Comparison of ENCODE assay signal across 19 cellular contexts in genomic region chr1:39996396-39997004, GRCh38. TPM values are rescaled to one million over a fixed set of nuclear protein-coding genes. Genes with fewer than 3 reads are reported as not detected.
DNase-seq lines count a peak whose midpoint lies in the region; ATAC-seq, FAIRE-seq and TF ChIP-seq lines count a peak whose summit lies in the region.
"Had no signal": no experiment of that assay in that cellular context is flagged by ENCODE, and none has a peak within 500 bp of the region (broad histone marks: within the 10 kb centered on the region; RNA-seq: fewer than 3 reads in every experiment).

No MANE protein-coding gene starts in this region.

- H3K79me2 ChIP-seq in DOHH2 (ENCODE audit: control insufficient read depth, low read length) (no peaks in the 10 kb centered on the region), GM12878 (ENCODE audit: control insufficient read depth, insufficient read depth, low read length) (no peaks in the 10 kb centered on the region)

- RAD21 ChIA-PET in GM12878 (lab: Charles Lee; ENCODE audit: unreplicated experiment) = interaction anchor here (1.1 to 3.2 kb wide), 4 partner anchors 36 to 77 kb away, joined by 3 to 11 read pairs (median 8); partner anchors contain the start of gene CAP1

- no peak overlapping the region for H4K91ac ChIP-seq in neuronal stem cell (ENCODE audit: low read depth, low read length, poor library complexity)

- H3K27ac ChIP-seq in DOHH2 (ENCODE audit: low read depth, low read length) (peak overlapping the region; percentile 58), GM12878 (ENCODE audit: control insufficient read depth, insufficient read depth) (peak overlapping the region; percentile 64; the same call in 1 of the 2 replicates), neuronal stem cell (replicated peaks; ENCODE audit: low read length) (no peak overlapping the region)
- H3K27ac ChIP-seq: SK-N-MC, tibial nerve had no signal

- H2BK15ac ChIP-seq in neuronal stem cell (ENCODE audit: low read length) = no peak overlapping the region

- POLR2A ChIA-PET in GM12878 (lab: Charles Lee) = interaction anchor here (0.6 to 1.5 kb wide), 4 partner anchors 35 to 179 kb away, joined by 3 to 4 read pairs (median 3); partner anchors contain the start of gene CAP1

- peaks cover 5% of the 10 kb centered on the region for H3F3A ChIP-seq in DOHH2 (ENCODE audit: control insufficient read depth, insufficient read depth)

- H3K4ac ChIP-seq in neuronal stem cell (ENCODE audit: low read length) = no peak overlapping the region

- H4K20me1 ChIP-seq in DOHH2 (ENCODE audit: control insufficient read depth, insufficient read depth, low read depth, low read length) (no peaks in the 10 kb centered on the region), GM12878 (ENCODE audit: control insufficient read depth, insufficient read depth) (no peaks in the 10 kb centered on the region)

- no TSS peak for BruUV-seq in GM12878 (replicated peaks; lab: Mats Ljungman, UMichigan)

- H2BK12ac ChIP-seq in neuronal stem cell (ENCODE audit: low read length) = no peak overlapping the region

- peak overlapping the region; percentile 86 for H3K4me2 ChIP-seq in DOHH2 (ENCODE audit: low read length)
- peak overlapping the region; percentile 69; the same call in 1 of the 2 replicates for H3K4me2 ChIP-seq in GM12878 (ENCODE audit: control insufficient read depth, insufficient read depth)
- H3K4me2 ChIP-seq in neuronal stem cell (ENCODE audit: insufficient read depth, low read length, poor library complexity, severe bottlenecking) = no peak overlapping the region

- H3K4me3 ChIP-seq in DOHH2 (ENCODE audit: low read length) = peak overlapping the region; percentile 53
- no peak overlapping the region for H3K4me3 ChIP-seq in GM12878
- no peak overlapping the region for H3K4me3 ChIP-seq in neuronal stem cell (ENCODE audit: low read length in 2 of 2)
- H3K4me3 ChIP-seq: SK-N-MC, tibial nerve had no signal

- H3K27me3 ChIP-seq in DOHH2 (ENCODE audit: control insufficient read depth, low read length) (no peaks in the 10 kb centered on the region), GM12878 (replicated peaks in 1 of 2; ENCODE audit: control insufficient read depth in 2 of 2, insufficient read depth in 2 of 2, low read length in 1 of 2) (no peaks in the 10 kb centered on the region), neuronal stem cell (ENCODE audit: control insufficient read depth in 3 of 3, insufficient read depth in 3 of 3, low read depth in 1 of 3, low read length in 3 of 3) (no peaks in the 10 kb centered on the region)
- H3K27me3 ChIP-seq: tibial nerve had no signal

- H3K9me2 ChIP-seq in DOHH2 (replicated peaks; ENCODE audit: control insufficient read depth, low read length) = no peaks in the 10 kb centered on the region

- CTCF ChIA-PET in GM12878 (lab: Yijun Ruan, JAX) = interaction anchor here (1.0 to 2.9 kb wide), 4 partner anchors 12 to 77 kb away, joined by 3 to 18 read pairs (median 4); no protein-coding TSS in a partner anchor

- H3K18ac ChIP-seq in neuronal stem cell (ENCODE audit: low read length) = peak overlapping the region; percentile 3

- intact Hi-C loops in GM12878 (cut with micrococcal nuclease; ENCODE audit: unreplicated experiment) = no loop called here

- H4K8ac ChIP-seq in neuronal stem cell (ENCODE audit: low read depth, low read length) = no peak overlapping the region

- no peak for TF ChIP-seq EP300 in GM12878 (IDR thresholded peaks at IDR 0.05; ENCODE audit: borderline replicate concordance in 1 of 2, control insufficient read depth in 1 of 2, low read depth in 2 of 2, low read length in 2 of 2)

- H3K9ac ChIP-seq in GM12878 (ENCODE audit: control insufficient read depth, insufficient read depth, low read length) (peak overlapping the region; percentile 4; the same call in 1 of the 2 replicates), neuronal stem cell (ENCODE audit: low read depth, low read length, poor library complexity) (no peak overlapping the region)

- no peak overlapping the region for H2BK120ac ChIP-seq in neuronal stem cell (ENCODE audit: low read depth, low read length)

- H2AFZ ChIP-seq in GM12878 (ENCODE audit: control insufficient read depth, low read depth, low read length) (peak overlapping the region; percentile 63), neuronal stem cell (ENCODE audit: low read length) (peak overlapping the region; percentile 46)

- H3K79me1 ChIP-seq in neuronal stem cell (ENCODE audit: low read depth, low read length) = no peaks in the 10 kb centered on the region

- H3K9me3 ChIP-seq in DOHH2 (ENCODE audit: control insufficient read depth, insufficient read depth, low read length) (no peaks in the 10 kb centered on the region), GM12878 (replicated peaks; ENCODE audit: control insufficient read depth, insufficient read depth, low read length) (peaks cover 2% of the 10 kb centered on the region; the same call in 1 of the 3 replicates), neuronal stem cell (replicated peaks in 1 of 2; ENCODE audit: control insufficient read depth in 2 of 2, insufficient read depth in 1 of 2, low read depth in 1 of 2, low read length in 2 of 2) (peaks cover 2 to 4% of the 10 kb centered on the region in 2 donors)
- H3K9me3 ChIP-seq: tibial nerve had no signal

- no peak overlapping the region for H2AK5ac ChIP-seq in neuronal stem cell (ENCODE audit: low read depth, low read length)

- peaks cover 38% of the 10 kb centered on the region for H3K4me1 ChIP-seq in DOHH2 (ENCODE audit: control insufficient read depth, low read length)
- peaks cover 30% of the 10 kb centered on the region for H3K4me1 ChIP-seq in GM12878 (ENCODE audit: control insufficient read depth, insufficient read depth, low read length)
- H3K4me1 ChIP-seq in neuronal stem cell (ENCODE audit: control insufficient read depth in 2 of 2, insufficient read depth in 1 of 2, low read depth in 1 of 2, low read length in 2 of 2) = peaks cover 5 to 11% of the 10 kb centered on the region in 2 donors
- H3K4me1 ChIP-seq: tibial nerve had no signal

- H3K23ac ChIP-seq in neuronal stem cell (ENCODE audit: low read depth, low read length, poor library complexity) = no peak overlapping the region

- H2BK5ac ChIP-seq in neuronal stem cell (ENCODE audit: low read length) = no peak overlapping the region

- H3K36me3 ChIP-seq in DOHH2 (ENCODE audit: control insufficient read depth, low read length) = no peaks in the 10 kb centered on the region
- H3K36me3 ChIP-seq in GM12878 (ENCODE audit: control insufficient read depth in 2 of 2, insufficient read depth in 2 of 2, low read length in 1 of 2) = no peaks in the 10 kb centered on the region
- no peaks in the 10 kb centered on the region for H3K36me3 ChIP-seq in neuronal stem cell (replicated peaks in 1 of 2; ENCODE audit: control insufficient read depth in 2 of 2, insufficient read depth in 2 of 2, low read length in 2 of 2)
- H3K36me3 ChIP-seq: tibial nerve had no signal

- no peak overlapping the region for H3K14ac ChIP-seq in neuronal stem cell (ENCODE audit: low read length)

- DNase-seq in GM12878 (ENCODE audit: low read depth, low spot score) (no peak), neuronal stem cell (ENCODE audit: low spot score) (no peak), GM13977 (ENCODE audit: low spot score) (no peak), GM13976 (ENCODE audit: low spot score) (no peak), LoVo (ENCODE audit: low spot score) (no peak)
- DNase-seq: activated CD4-positive, alpha-beta memory T cell treated with anti-CD3 and anti-CD28 coated beads, Interleukin-2, amount 10 ng/mL, durations not matched to agents 7 days and 5 days; activated CD4-positive, CD25-positive, alpha-beta regulatory T cell; activated T-cell treated with anti-CD3 and anti-CD28 coated beads, Interleukin-2, amount 50 U/mL, for 1 hour; DMS79; effector memory CD4-positive, alpha-beta T cell; NCI-H1092 treated with DMSO at 0.1 percent for 48 hours; stimulated activated CD4-positive, alpha-beta T cell treated with anti-CD3 and anti-CD28 coated beads, Interleukin-2, amount 100 ng/mL, for 48 hours; T-helper 9 cell had no signal

- TF ChIP-seq CTCF in DOHH2 (IDR thresholded peaks at IDR 0.05; ENCODE audit: low read depth, low read length, poor library complexity, severe bottlenecking) (no peak), GM12878 (IDR thresholded peaks at IDR 0.05 in 2 of 3, conservative IDR thresholded peaks at IDR 0.05 in 1 of 3; ENCODE audit: control insufficient read depth in 2 of 3, extremely low read depth in 1 of 3, insufficient read depth in 1 of 3, low read depth in 3 of 3, low read length in 3 of 3) (no peak), GM13977 (IDR thresholded peaks at IDR 0.05; ENCODE audit: extremely low read depth, insufficient read depth, missing control alignments) (no peak), GM13976 (IDR thresholded peaks at IDR 0.05; ENCODE audit: borderline replicate concordance, control extremely low read depth, extremely low read depth, insufficient read depth, missing control alignments) (no peak)

- SMC1A ChIA-PET in GM12878 (lab: Charles Lee; ENCODE audit: uncharacterized antibody, unreplicated experiment) = interaction anchor here (0.6 to 3.9 kb wide), 9 partner anchors 9 to 94 kb away, joined by 3 to 17 read pairs (median 3); no protein-coding TSS in a partner anchor

- no peak for TF ChIP-seq POLR2A in GM12878 (IDR thresholded peaks at IDR 0.05; ENCODE audit: low read depth, low read length)

- in situ Hi-C loops in GM12878 (cut with MboI) = no loop called here
- in situ Hi-C loops in GM13977 (cut with MboI; ENCODE audit: low pct_unique_long_range_greater_than_20kb, low sequenced_read_pairs, unreplicated experiment) = no loop called here
- in situ Hi-C loops in GM13976 (cut with MboI; ENCODE audit: low sequenced_read_pairs, unreplicated experiment) = no loop called here

- ATAC-seq in HG03108 (IDR thresholded peaks at IDR 0.05; ENCODE audit: unreplicated experiment) = peak; percentile 17
- ATAC-seq in GM12878 = no peak; the same call in 2 of the 3 replicates
- no peak for ATAC-seq in SK-N-SH treated with all-trans-retinoic acid at 6 μM for 48 hours

- TF ChIP-seq RAD21 in GM12878 (IDR thresholded peaks at IDR 0.05; ENCODE audit: insufficient read depth, low read depth, low read length) = no peak

- FAIRE-seq in GM12878 (lab: Jason Lieb, UNC) = no peak
- FAIRE-seq: astrocyte had no signal

RNA-seq across cellular contexts. Expression of gene MFSD2A, which starts 41.6 kb away (rescaled TPM):
- total RNA-seq in GM12878 (2013; cell fraction: nucleolus; rRNA removed) = 36.5 and 40.1 TPM in 2 replicates
- total RNA-seq in GM12878 (2014; rRNA removed) = 30.1 and 34.0 TPM in 2 replicates
- 13.3 and 14.0 TPM in 2 replicates for total RNA-seq in GM12878 (2014; rRNA removed; fragmentation: Illumina TruSeq; extraction: Trizol)
- 23.1 and 23.4 TPM in 2 replicates for total RNA-seq in GM12878 (2021)
- 4.5 TPM for polyA plus RNA-seq in GM12878 (2011; ENCODE audit: low read depth)
- polyA plus RNA-seq in GM12878 (2011; rRNA removed) = 6.5 and 11.0 TPM in 2 replicates
- polyA plus RNA-seq in GM12878 (2011; cell fraction: cytosol; rRNA removed) = 14.0 and 15.4 TPM in 2 replicates
- 54.2 and 55.9 TPM in 2 replicates for polyA plus RNA-seq in GM12878 (2011; cell fraction: nucleus; rRNA removed)
- polyA plus RNA-seq in GM12878 (2012) = 7.7 and 9.9 TPM in 2 replicates
- polyA plus RNA-seq in GM12878 (2014; fragmentation: Illumina TruSeq; extraction: Trizol) = 19.5 and 21.6 TPM in 2 replicates
- polyA plus RNA-seq in GM12878 (2014; fragmentation: Nextera tagmentation; extraction: Ambion mirVana) = 1 to 10 TPM in 1 of 2 experiments, under 1 TPM in 1; 0.84 to 1.9 TPM
- polyA plus RNA-seq in GM12878 (2014; rRNA removed) = 21.7 and 21.9 TPM in 2 replicates
- polyA plus RNA-seq in GM12878 (2016; fragmentation: Nextera tagmentation; extraction: Ambion mirVana) = 10 to 100 TPM; 14.3 to 16.1 TPM
- polyA minus RNA-seq in GM12878 (2011; rRNA and poly(A)+ RNA removed) = 15.6 and 23.0 TPM in 2 replicates
- 6.1 and 6.7 TPM in 2 replicates for polyA minus RNA-seq in GM12878 (2011; cell fraction: cytosol; rRNA and poly(A)+ RNA removed)
- 15.2 and 30.2 TPM in 2 replicates for polyA minus RNA-seq in GM12878 (2011; cell fraction: nucleus; rRNA and poly(A)+ RNA removed)
- polyA plus RNA-seq in neuronal stem cell (2013, experiment 1 of 2) = 2.1 TPM
- 2.4 TPM for polyA plus RNA-seq in neuronal stem cell (2013, experiment 2 of 2)

RNA-seq across cellular contexts. Expression of gene CAP1, which starts 44.0 kb away (rescaled TPM):
- total RNA-seq in GM12878 (2013; cell fraction: nucleolus; rRNA removed) = 67.9 and 74.3 TPM in 2 replicates
- total RNA-seq in GM12878 (2014; rRNA removed) (378 and 394 TPM in 2 replicates), GM12878 (2014; rRNA removed; fragmentation: Illumina TruSeq; extraction: Trizol) (405 and 421 TPM in 2 replicates), GM12878 (2021) (482 and 491 TPM in 2 replicates)
- polyA plus RNA-seq in GM12878 (2011; ENCODE audit: low read depth) = 209 TPM
- polyA plus RNA-seq in GM12878 (2011; rRNA removed) (360 and 431 TPM in 2 replicates), GM12878 (2014; fragmentation: Illumina TruSeq; extraction: Trizol) (500 and 537 TPM in 2 replicates), GM12878 (2014; fragmentation: Nextera tagmentation; extraction: Ambion mirVana) (100 to 1,000 TPM; 413 to 441 TPM), GM12878 (2014; rRNA removed) (367 and 393 TPM in 2 replicates), GM12878 (2016; fragmentation: Nextera tagmentation; extraction: Ambion mirVana) (100 to 1,000 TPM; 475 to 481 TPM)
- polyA plus RNA-seq in GM12878 (2011; cell fraction: cytosol; rRNA removed) = 219 and 245 TPM in 2 replicates
- 178 and 179 TPM in 2 replicates for polyA plus RNA-seq in GM12878 (2011; cell fraction: nucleus; rRNA removed)
- polyA plus RNA-seq in GM12878 (2012) = 262 and 277 TPM in 2 replicates
- polyA minus RNA-seq in GM12878 (2011; rRNA and poly(A)+ RNA removed) = 238 and 242 TPM in 2 replicates
- 82.6 and 88.4 TPM in 2 replicates for polyA minus RNA-seq in GM12878 (2011; cell fraction: cytosol; rRNA and poly(A)+ RNA removed)
- 51.4 and 68.3 TPM in 2 replicates for polyA minus RNA-seq in GM12878 (2011; cell fraction: nucleus; rRNA and poly(A)+ RNA removed)
- 116 TPM for polyA plus RNA-seq in neuronal stem cell (2013, experiment 1 of 2)
- polyA plus RNA-seq in neuronal stem cell (2013, experiment 2 of 2) = 119 TPM
